In the genomic region with DNA sequence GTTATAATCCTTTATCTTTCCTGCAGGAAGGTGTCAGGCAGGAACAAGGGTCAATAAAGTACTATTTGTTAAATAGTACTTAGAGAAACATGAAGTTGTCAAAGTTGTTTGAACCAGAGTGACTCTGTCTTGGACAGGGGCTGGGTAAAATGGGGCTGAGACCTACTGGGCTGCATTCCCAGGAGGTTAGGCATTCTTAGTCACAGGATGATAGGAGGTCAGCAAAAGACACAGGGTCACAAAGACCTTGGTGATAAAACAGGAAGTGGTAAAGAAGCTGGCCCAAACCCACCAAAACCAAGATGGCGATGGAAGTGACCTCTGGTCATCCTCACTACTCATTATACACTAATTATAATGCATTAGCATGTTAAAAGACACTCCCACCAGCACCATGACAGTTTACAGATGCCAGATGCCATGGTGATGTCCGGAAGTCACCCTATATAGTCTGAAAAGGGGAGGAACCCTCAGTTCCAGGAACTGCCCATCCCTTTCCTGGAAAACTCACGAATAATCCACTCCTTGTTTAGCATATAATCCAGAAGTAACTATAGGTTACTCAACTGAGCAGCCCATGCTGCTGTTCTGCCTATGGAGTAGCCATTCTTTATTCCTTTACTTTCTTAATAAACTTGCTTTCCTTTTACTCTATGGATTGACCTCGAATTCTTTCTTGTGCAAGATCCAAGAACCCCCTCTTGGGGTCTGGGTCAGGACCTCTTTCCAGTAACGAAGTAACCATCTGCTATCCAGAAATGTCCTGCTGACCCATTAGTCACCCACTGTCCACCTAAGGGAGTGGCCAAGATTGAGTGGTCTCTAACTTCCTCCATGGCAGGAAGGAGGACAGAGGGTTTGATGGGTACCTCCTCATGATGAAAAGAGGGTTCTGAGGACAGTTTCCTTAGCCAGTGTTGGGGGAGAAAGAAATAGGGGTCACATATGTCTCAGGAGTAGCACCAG, we compare ENCODE assay signal across 15 cellular contexts. TPM values are rescaled to one million over a fixed set of nuclear protein-coding genes. Genes with fewer than 3 reads are reported as not detected.
DNase-seq lines count a peak whose midpoint lies in the region; ATAC-seq and TF ChIP-seq lines count a peak whose summit lies in the region.
"Had no signal": no experiment of that assay in that cellular context is flagged by ENCODE, and none has a peak within 500 bp of the region (broad histone marks: within the 10 kb centered on the region; RNA-seq: fewer than 3 reads in every experiment).

No MANE protein-coding gene starts in this region.

- TF ChIP-seq CTCF in PC-3 (conservative IDR thresholded peaks at IDR 0.05; ENCODE audit: low read depth, low read length), result no peak

- no peaks in the 10 kb centered on the region for H3K79me2 ChIP-seq in PC-3 (ENCODE audit: low read length)

- no peaks in the 10 kb centered on the region for H3K36me3 ChIP-seq in PC-3 (ENCODE audit: low read depth, low read length)
- H3K36me3 ChIP-seq: brain microvascular endothelial cell had no signal

- POLR2A ChIA-PET in PC-3 (lab: Charles Lee; ENCODE audit: unreplicated experiment), result no interaction called here

- H3K4me3 ChIP-seq in PC-3 (ENCODE audit: low read length), result peak overlapping the region; percentile 9; the same call in 1 of the 2 replicates

- no peaks in the 10 kb centered on the region for H4K20me1 ChIP-seq in PC-3 (ENCODE audit: low read length)

- peaks cover 3% of the 10 kb centered on the region for H3F3A ChIP-seq in PC-3 (ENCODE audit: low read length, unreplicated experiment)

- H3K4me1 ChIP-seq in PC-3 (ENCODE audit: insufficient read depth, low read length), result peaks cover 33% of the 10 kb centered on the region

- H2AFZ ChIP-seq in PC-3 (ENCODE audit: low read length), result no peak overlapping the region

- peak; percentile 66 for ATAC-seq in PC-3
- ATAC-seq in HG03442 (IDR thresholded peaks at IDR 0.05; ENCODE audit: unreplicated experiment), result no peak
- ATAC-seq in GM21360 (IDR thresholded peaks at IDR 0.05; ENCODE audit: unreplicated experiment), result no peak
- ATAC-seq: activated T-helper 17 cell treated with anti-CD3 and anti-CD28 coated beads, Interleukin-2, amount 50 U/mL, for 72 hours had no signal

- no peak for TF ChIP-seq POLR2A in erythroblast (IDR thresholded peaks at IDR 0.05; ENCODE audit: low read length)

- peak overlapping the region; percentile 93 for H3K27ac ChIP-seq in PC-3 (ENCODE audit: low read length)
- H3K27ac ChIP-seq: brain microvascular endothelial cell had no signal

- H3K4me2 ChIP-seq in PC-3 (ENCODE audit: low read length), result peak overlapping the region; percentile 68

- no peaks in the 10 kb centered on the region for H3K9me3 ChIP-seq in PC-3 (ENCODE audit: low read length)

- peak overlapping the region; percentile 60 for H3K9ac ChIP-seq in PC-3 (ENCODE audit: low read length)

- no TSS peak for BruUV-seq in PC-3 (replicated peaks; lab: Mats Ljungman, UMichigan)

- H3K27me3 ChIP-seq in PC-3 (ENCODE audit: low read length), result no peaks in the 10 kb centered on the region
- H3K27me3 ChIP-seq: brain microvascular endothelial cell had no signal

- no peaks in the 10 kb centered on the region for H3K9me2 ChIP-seq in PC-3 (replicated peaks; ENCODE audit: low read length)

- CTCF ChIA-PET in PC-3 (lab: Charles Lee), result interaction anchor here (0.5 kb wide), 1 partner anchor 22 kb away, joined by 3 read pairs; no protein-coding TSS in a partner anchor

- DNase-seq in Daoy (ENCODE audit: low read depth), result peak; percentile 28
- peak; percentile 66 for DNase-seq in PC-3
- peak; percentile 20 to 21 for DNase-seq in erythroblast (lab: John Stamatoyannopoulos, UW)
- DNase-seq in mucosa of gallbladder (ENCODE audit: low spot score), result peak; percentile 56
- DNase-seq in SIG-M5 treated with dmso at 0.1 percent for 504 hours (lab: John Stamatoyannopoulos, UW; ENCODE audit: unreplicated experiment), result no peak
- DNase-seq in activated gamma-delta T cell (lab: John Stamatoyannopoulos, UW), result no peak
- DNase-seq: activated CD4-positive, alpha-beta T cell treated with anti-CD3 and anti-CD28 coated beads, Interleukin-2, amount 50 U/mL, for 1 hour; brain microvascular endothelial cell; NCI-H2081; stimulated activated naive CD4-positive, alpha-beta T cell treated with Interleukin-2 at 50 U/mL for 16 hours; T-helper 1 cell had no signal

- intact Hi-C loops in PC-3 (cut with micrococcal nuclease), result loop anchor here (5.0 kb wide), 1 partner anchor 102 kb away; no protein-coding TSS in a partner anchor

RNA-seq across cellular contexts. Expression of a gene that starts 19.6 kb away (rescaled TPM):
- 0.60 and 1.1 TPM in 2 replicates for total RNA-seq in Daoy (2014; rRNA removed; shearing (Covaris generic))
- total RNA-seq in PC-3 (2014; rRNA removed) (not detected in 2 replicates), mucosa of gallbladder (1.4 TPM)
- total RNA-seq: activated T-helper 17 cell treated with anti-CD3 and anti-CD28 coated beads, Interleukin-2, amount 50 U/mL, for 72 hours; endothelial cell of umbilical vein had no signal

Comparison
In these comparisons a context has a peak if more than half of its experiments do, and no peak if none do; other contexts are left out.
1. DNase-seq: peak in Daoy (single experiment), PC-3 (single experiment), erythroblast (2 of 2) and mucosa of gallbladder (single experiment); none in SIG-M5 treated with dmso at 0.1 percent for 504 hours (single experiment) and activated gamma-delta T cell (single experiment).